Comparison of ENCODE assay signal across 12 cellular contexts in the genomic region with DNA sequence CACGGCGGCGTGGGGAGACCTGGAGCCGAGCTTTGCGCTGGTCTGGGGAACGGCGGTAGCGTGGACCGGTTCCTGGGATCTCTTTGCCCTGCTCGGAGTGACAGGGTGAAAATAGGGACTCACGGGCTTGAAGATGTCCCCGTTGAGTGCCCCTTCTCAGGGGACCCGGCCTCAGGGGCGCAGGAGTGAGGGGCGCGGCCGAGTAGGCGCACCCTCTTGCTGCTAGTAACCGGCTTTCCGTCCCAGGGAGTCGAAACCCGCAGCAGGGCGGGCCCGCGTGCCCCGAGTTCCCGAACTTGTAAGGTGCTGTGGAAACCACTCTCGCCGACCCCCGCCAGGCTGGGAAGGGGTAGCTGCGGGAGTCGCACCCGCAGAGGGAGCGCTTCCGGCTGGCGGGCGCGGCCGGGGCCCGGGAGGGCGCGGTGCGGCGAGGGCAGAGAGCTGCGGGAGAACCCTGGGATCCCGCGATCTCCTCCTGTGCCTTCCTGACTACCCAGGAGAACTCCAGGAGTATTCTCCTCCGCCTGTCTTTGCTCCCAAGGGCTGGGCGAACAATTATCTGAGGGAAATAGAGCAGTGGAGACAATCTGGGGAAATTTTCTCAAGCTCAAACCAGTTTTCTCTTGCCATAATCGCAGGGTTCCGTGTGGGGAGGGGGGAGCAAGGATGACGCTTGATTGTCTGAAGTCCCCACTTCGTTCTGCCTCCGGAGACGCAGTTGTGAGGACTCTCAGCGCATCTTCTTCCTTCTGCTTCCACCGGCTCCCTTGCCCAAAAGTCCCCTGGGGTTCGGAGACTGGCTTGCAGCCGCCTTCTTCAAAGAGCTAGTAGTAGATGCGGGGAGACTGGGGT. TPM values are rescaled to one million over a fixed set of nuclear protein-coding genes. Genes with fewer than 3 reads are reported as not detected.
A peak's percentile ranks its signal among the peaks of the same experiment; 100 is the strongest.
DNase-seq lines count a peak whose midpoint lies in the region; ATAC-seq, FAIRE-seq and TF ChIP-seq lines count a peak whose summit lies in the region.
"Had no signal": no experiment of that assay in that cellular context is flagged by ENCODE, and none has a peak within 500 bp of the region (broad histone marks: within the 10 kb centered on the region; RNA-seq: fewer than 3 reads in every experiment).

No MANE protein-coding gene starts in this region.

- H3K36me3 Mint-ChIP-seq in mesothelial cell of epicardium (no peaks in the 10 kb centered on the region), natural killer cell (peaks cover 9% of the 10 kb centered on the region)

- H3K9me3 Mint-ChIP-seq in mesothelial cell of epicardium (no peaks in the 10 kb centered on the region), natural killer cell (no peaks in the 10 kb centered on the region)
- H3K9me3 Mint-ChIP-seq: activated naive CD4-positive, alpha-beta T cell treated with anti-CD3 and anti-CD28 coated beads, Interleukin-2, amount 50 U/mL, for 24 hours had no signal

- POLR2A ChIA-PET in A549 (lab: Yijun Ruan, JAX): no interaction called here

- H3K27ac ChIP-seq in A549 (no peak overlapping the region), coronary artery (no peak overlapping the region), body of pancreas (no peak overlapping the region)

- ATAC-seq in A549: peak; percentile 22 to 50; a peak in 3 of 6 replicates
- no peak for ATAC-seq in body of pancreas
- no peak for ATAC-seq in natural killer cell
- ATAC-seq: activated CD4-positive, alpha-beta T cell treated with anti-CD3 and anti-CD28 coated beads for 36 hours had no signal

- H3K36me3 ChIP-seq in H7 (replicated peaks; ENCODE audit: control insufficient read depth, insufficient read depth, low read length) (no peaks in the 10 kb centered on the region), body of pancreas (replicated peaks in 1 of 2; ENCODE audit: insufficient read depth in 1 of 2, low read depth in 2 of 2) (no peaks in the 10 kb centered on the region)

- no peaks in the 10 kb centered on the region; the same call in 2 of the 3 replicates for H3K9me3 ChIP-seq in A549
- no peaks in the 10 kb centered on the region for H3K9me3 ChIP-seq in body of pancreas

- H3K27me3 ChIP-seq in H7 (ENCODE audit: control insufficient read depth, insufficient read depth, low read length) (peaks cover 57% of the 10 kb centered on the region), body of pancreas (peaks cover 0 to 15% of the 10 kb centered on the region in 2 donors)

- H3K27ac Mint-ChIP-seq in mesothelial cell of epicardium: no peak overlapping the region
- H3K27ac Mint-ChIP-seq in natural killer cell: no peak overlapping the region
- H3K27ac Mint-ChIP-seq: activated CD4-positive, alpha-beta T cell treated with anti-CD3 and anti-CD28 coated beads for 36 hours; activated naive CD4-positive, alpha-beta T cell treated with anti-CD3 and anti-CD28 coated beads, Interleukin-2, amount 50 U/mL, for 24 hours had no signal

- H3K4me3 Mint-ChIP-seq in mesothelial cell of epicardium (peak overlapping the region; percentile 68), natural killer cell (no peak overlapping the region)
- H3K4me3 Mint-ChIP-seq: activated CD4-positive, alpha-beta T cell treated with anti-CD3 and anti-CD28 coated beads for 36 hours; activated naive CD4-positive, alpha-beta T cell treated with anti-CD3 and anti-CD28 coated beads, Interleukin-2, amount 50 U/mL, for 24 hours had no signal

- H3K4me1 Mint-ChIP-seq in mesothelial cell of epicardium (peaks cover 11% of the 10 kb centered on the region), natural killer cell (peaks cover 0 to 7% of the 10 kb centered on the region in 2 donors)

- TF ChIP-seq EP300 in A549 (IDR thresholded peaks at IDR 0.05): no peak

- no peak for TF ChIP-seq POLR2A in A549 (IDR thresholded peaks at IDR 0.05; ENCODE audit: low read length)
- TF ChIP-seq POLR2A in body of pancreas (IDR thresholded peaks at IDR 0.05): no peak

- H3K4me3 ChIP-seq in A549 (peak overlapping the region; percentile 43), H7 (ENCODE audit: insufficient read depth, low read depth, low read length) (peak overlapping the region; percentile 60), coronary artery (peak overlapping the region; percentile 56), body of pancreas (no peak overlapping the region)

- no peak for TF ChIP-seq RAD21 in A549 (conservative IDR thresholded peaks at IDR 0.05 in 1 of 2, IDR thresholded peaks at IDR 0.05 in 1 of 2)

- H3K4me1 ChIP-seq in A549 (peaks cover 8% of the 10 kb centered on the region; the same call in 2 of the 3 replicates), body of pancreas (peaks cover 19% of the 10 kb centered on the region)

- no peak for FAIRE-seq in A549 (lab: Jason Lieb, UNC)

- no peak for DNase-seq in A549 (ENCODE audit: low read depth in 1 of 2, low spot score in 1 of 2)
- DNase-seq in H7: peak; percentile 71
- no peak for DNase-seq in coronary artery (ENCODE audit: low spot score)
- no peak for DNase-seq in mesothelial cell of epicardium (ENCODE audit: low spot score in 2 of 2, unreplicated experiment in 2 of 2)
- DNase-seq in germinal center (ENCODE audit: low spot score): no peak
- no peak for DNase-seq in body of pancreas
- no peak for DNase-seq in natural killer cell
- DNase-seq in kidney glomerular epithelial cell (lab: John Stamatoyannopoulos, UW): no peak
- DNase-seq: effector CD8-positive, alpha-beta T cell; NCI-H2171 treated with DMSO at 0.1 percent for 48 hours had no signal

- peak overlapping the region; percentile 94 for H3K4me2 ChIP-seq in A549

- no peak for TF ChIP-seq CTCF in A549 (IDR thresholded peaks at IDR 0.05)
- TF ChIP-seq CTCF in coronary artery (IDR thresholded peaks at IDR 0.05): no peak
- no peak for TF ChIP-seq CTCF in mesothelial cell of epicardium (IDR thresholded peaks at IDR 0.05; ENCODE audit: unreplicated experiment)
- no peak for TF ChIP-seq CTCF in body of pancreas (IDR thresholded peaks at IDR 0.05)
- TF ChIP-seq CTCF in natural killer cell (IDR thresholded peaks at IDR 0.05): no peak

- H3K27me3 Mint-ChIP-seq in mesothelial cell of epicardium (ENCODE audit: low read depth): peaks cover 96% of the 10 kb centered on the region
- H3K27me3 Mint-ChIP-seq in natural killer cell (ENCODE audit: low read depth in 2 of 2): peaks cover 56 to 65% of the 10 kb centered on the region in 2 donors

- 19% methylated on average over 41 of the region's 60 CpGs for WGBS in A549 (ENCODE audit: missing lambda C conversion rate)
- 1 to 2% methylated on average over 14 to 53 of the region's 60 CpGs for WGBS in body of pancreas, 2 donors

- intact Hi-C loops in body of pancreas (cut with DNase I): no loop called here
- intact Hi-C loops in natural killer cell (cut with micrococcal nuclease): no loop called here

- CTCF ChIA-PET in A549 (lab: Yijun Ruan, JAX): interaction anchor here (1.2 kb wide), 1 partner anchor 60 kb away, joined by 3 read pairs; no protein-coding TSS in a partner anchor

TF ChIP-seq in A549, 52 proteins besides CTCF, POLR2A, EP300 and RAD21:
- no peak for TF ChIP-seq MAFK (IDR thresholded peaks at IDR 0.05; ENCODE audit: partially characterized antibody)
- TF ChIP-seq FOSB (CRISPR knock-in tag; IDR thresholded peaks at IDR 0.05): no peak
- no peak for TF ChIP-seq CEBPB (IDR thresholded peaks at IDR 0.05)
- TF ChIP-seq EHMT2 (IDR thresholded peaks at IDR 0.05; ENCODE audit: low read depth): no peak
- TF ChIP-seq ZFP36 (IDR thresholded peaks at IDR 0.05; ENCODE audit: borderline replicate concordance, partially characterized antibody): no peak
- no peak for TF ChIP-seq POLR2AphosphoS2 (conservative IDR thresholded peaks at IDR 0.05; ENCODE audit: low read length)
- no peak for TF ChIP-seq NR3C1 (IDR thresholded peaks at IDR 0.05)
- TF ChIP-seq JUN (IDR thresholded peaks at IDR 0.05): no peak
- TF ChIP-seq FOSL2 (IDR thresholded peaks at IDR 0.05): no peak
- no peak for TF ChIP-seq FOSL2 (CRISPR knock-in tag; IDR thresholded peaks at IDR 0.05)
- TF ChIP-seq SMC3 (IDR thresholded peaks at IDR 0.05): no peak
- no peak for TF ChIP-seq PHF8 (IDR thresholded peaks at IDR 0.05; ENCODE audit: borderline replicate concordance, low read depth)
- no peak for TF ChIP-seq ZNF302 (CRISPR knock-in tag; IDR thresholded peaks at IDR 0.05)
- no peak for TF ChIP-seq BHLHE40 (IDR thresholded peaks at IDR 0.05; ENCODE audit: low read depth, low read length)
- TF ChIP-seq HOXA7 (CRISPR knock-in tag; IDR thresholded peaks at IDR 0.05): no peak
- TF ChIP-seq TP53 (CRISPR knock-in tag; IDR thresholded peaks at IDR 0.05): no peak
- no peak for TF ChIP-seq EHF (CRISPR knock-in tag; IDR thresholded peaks at IDR 0.05)
- no peak for TF ChIP-seq NFE2L2 (conservative IDR thresholded peaks at IDR 0.05; ENCODE audit: low read length)

RNA-seq across cellular contexts. Expression of gene NELL1, which starts 0.7 kb away (rescaled TPM):
- polyA plus RNA-seq in A549 (2011; rRNA removed) (not detected in 2 replicates), A549 (2017; fragmentation: RNase III; extraction: RNeasy Plus Mini Kit Qiagen cat#74134 plus additional on column Dnase treatment) (not detected in 3 replicates)
- not detected in 2 replicates for polyA plus RNA-seq in A549 (2012; cell fraction: cytosol; rRNA removed)
- polyA plus RNA-seq in A549 (2012; cell fraction: nucleus; rRNA removed): not detected in 2 replicates
- not detected in 2 replicates for polyA minus RNA-seq in A549 (2011; rRNA and poly(A)+ RNA removed)
- total RNA-seq in H7 (2014; rRNA removed; shearing (Covaris generic)): 2.6 and 5.1 TPM in 2 replicates
- total RNA-seq in mesothelial cell of epicardium (1.7 to 2.8 TPM (median 2.6 TPM) in 3 replicates), body of pancreas (not detected), natural killer cell (not detected)
- total RNA-seq: activated CD4-positive, alpha-beta T cell treated with anti-CD3 and anti-CD28 coated beads for 36 hours had no signal

Comparison
In these comparisons a context has a peak if more than half of its experiments do, and no peak if none do; other contexts are left out.
1. ATAC-seq: peak in A549 (2 of 2); none in body of pancreas (single experiment) and natural killer cell (0 of 3).
2. H3K4me3 ChIP-seq: peak in A549 (single experiment), H7 (single experiment) and coronary artery (single experiment); none in body of pancreas (0 of 2).